13 cellular contexts compared by ENCODE assay signal in the genomic region with DNA sequence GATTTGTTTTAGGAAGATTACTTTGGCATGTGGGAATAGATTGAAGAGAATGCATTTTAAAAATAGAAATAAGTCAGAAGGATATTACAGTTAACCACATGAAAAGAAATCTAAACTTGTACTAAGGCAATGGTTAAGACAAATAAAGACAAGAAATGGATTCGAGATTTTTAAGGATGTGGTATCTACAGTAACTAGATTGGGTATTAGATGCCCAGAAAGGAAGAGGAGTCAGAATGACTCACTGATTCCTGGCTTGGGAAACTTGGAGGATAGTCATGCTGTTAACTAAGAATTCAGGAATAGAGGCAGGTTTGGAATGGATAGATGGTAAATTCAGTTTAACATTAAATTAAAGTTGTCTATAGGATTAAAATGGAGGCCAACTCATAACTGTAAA. TPM values are rescaled to one million over a fixed set of nuclear protein-coding genes. Genes with fewer than 3 reads are reported as not detected.
DNase-seq lines count a peak whose midpoint lies in the region; ATAC-seq and TF ChIP-seq lines count a peak whose summit lies in the region.
"Had no signal": no experiment of that assay in that cellular context is flagged by ENCODE, and none has a peak within 500 bp of the region (broad histone marks: within the 10 kb centered on the region; RNA-seq: fewer than 3 reads in every experiment).

No MANE protein-coding gene starts in this region.

- peak overlapping the region; percentile 32 for H3K27ac Mint-ChIP-seq in activated CD8-positive, alpha-beta T cell treated with anti-CD3 and anti-CD28 coated beads for 36 hours
- H3K27ac Mint-ChIP-seq in activated CD8-positive, alpha-beta T cell treated with anti-CD3 and anti-CD28 coated beads, Interleukin-2, amount 10 ng/mL, durations not matched to agents 7 days and 5 days: no peak overlapping the region
- H3K27ac Mint-ChIP-seq: T-helper 1 cell treated with Interleukin-12 subunit alpha and Interleukin-12 subunit beta and Interleukin-4 antibody, amounts not matched to agents 30 μg/mL and 1 μg/mL, for 36 hours had no signal

- CTCF ChIA-PET in activated CD8-positive, alpha-beta T cell treated with anti-CD3 and anti-CD28 coated beads for 36 hours (lab: Charles Lee): no interaction called here
- CTCF ChIA-PET in activated CD8-positive, alpha-beta T cell treated with anti-CD3 and anti-CD28 coated beads, Interleukin-2, amount 10 ng/mL, durations not matched to agents 7 days and 5 days (lab: Charles Lee): no interaction called here
- CTCF ChIA-PET in SK-N-SH (lab: Yijun Ruan, JAX) (no interaction called here), HEK293T (lab: Yijun Ruan, JAX) (no interaction called here)

- no peaks in the 10 kb centered on the region for H3K9me3 ChIP-seq in SK-N-SH
- H3K9me3 ChIP-seq: colonic mucosa, neutrophil, tibial artery had no signal

- peak; percentile 45 to 88; a peak in 3 of 4 replicates for TF ChIP-seq EP300 in SK-N-SH (IDR thresholded peaks at IDR 0.05; ENCODE audit: borderline replicate concordance in 1 of 2, low read depth in 1 of 2, low read length in 1 of 2)

- H3K36me3 ChIP-seq in SK-N-SH (replicated peaks in 1 of 2; ENCODE audit: control insufficient read depth in 1 of 2, insufficient read depth in 2 of 2, low read length in 1 of 2): no peaks in the 10 kb centered on the region
- H3K36me3 ChIP-seq: colonic mucosa, neutrophil, tibial artery had no signal

- H3K27me3 ChIP-seq in SK-N-SH (ENCODE audit: insufficient read depth): no peaks in the 10 kb centered on the region
- H3K27me3 ChIP-seq: colonic mucosa, neutrophil, tibial artery had no signal

- no peaks in the 10 kb centered on the region for H3K79me2 ChIP-seq in SK-N-SH (ENCODE audit: insufficient read depth)

- H3K4me1 Mint-ChIP-seq in activated CD8-positive, alpha-beta T cell treated with anti-CD3 and anti-CD28 coated beads for 36 hours (ENCODE audit: low read depth): peaks cover 16% of the 10 kb centered on the region
- H3K4me1 Mint-ChIP-seq in activated CD8-positive, alpha-beta T cell treated with anti-CD3 and anti-CD28 coated beads, Interleukin-2, amount 10 ng/mL, durations not matched to agents 7 days and 5 days (ENCODE audit: low read depth): peaks cover 17% of the 10 kb centered on the region

- TF ChIP-seq CTCF in activated CD8-positive, alpha-beta T cell treated with anti-CD3 and anti-CD28 coated beads for 36 hours (IDR thresholded peaks at IDR 0.05): no peak
- no peak for TF ChIP-seq CTCF in SK-N-SH (IDR thresholded peaks at IDR 0.05)

- peak overlapping the region; percentile 73 to 100; a peak in 3 of 4 replicates for H3K27ac ChIP-seq in SK-N-SH (ENCODE audit: low read depth in 2 of 2, low read length in 1 of 2)
- peak overlapping the region in 12 of 21 experiments; percentile 2 to 90 (median 49) for H3K27ac ChIP-seq in skin epidermis
- H3K27ac ChIP-seq: colonic mucosa, neutrophil, tibial artery had no signal

- H3K4me3 Mint-ChIP-seq in activated CD8-positive, alpha-beta T cell treated with anti-CD3 and anti-CD28 coated beads for 36 hours: no peak overlapping the region
- H3K4me3 Mint-ChIP-seq in activated CD8-positive, alpha-beta T cell treated with anti-CD3 and anti-CD28 coated beads, Interleukin-2, amount 10 ng/mL, durations not matched to agents 7 days and 5 days: no peak overlapping the region
- H3K4me3 Mint-ChIP-seq: T-helper 1 cell treated with Interleukin-12 subunit alpha and Interleukin-12 subunit beta and Interleukin-4 antibody, amounts not matched to agents 30 μg/mL and 1 μg/mL, for 36 hours had no signal

- ATAC-seq in activated CD8-positive, alpha-beta T cell treated with anti-CD3 and anti-CD28 coated beads for 36 hours: no peak
- no peak for ATAC-seq in activated CD8-positive, alpha-beta T cell treated with anti-CD3 and anti-CD28 coated beads, Interleukin-2, amount 10 ng/mL, durations not matched to agents 7 days and 5 days

- no peaks in the 10 kb centered on the region for H4K20me1 ChIP-seq in SK-N-SH (ENCODE audit: insufficient read depth)

- intact Hi-C loops in activated CD8-positive, alpha-beta T cell treated with anti-CD3 and anti-CD28 coated beads for 36 hours (cut with micrococcal nuclease): no loop called here

- no peak for DNase-seq in activated CD8-positive, alpha-beta T cell treated with anti-CD3 and anti-CD28 coated beads for 36 hours
- no peak for DNase-seq in activated CD8-positive, alpha-beta T cell treated with anti-CD3 and anti-CD28 coated beads, Interleukin-2, amount 10 ng/mL, durations not matched to agents 7 days and 5 days
- no peak for DNase-seq in SK-N-SH
- peak; percentile 94 for DNase-seq in fibroblast of peridontal ligament (ENCODE audit: extremely low read depth)
- DNase-seq in NCI-H2171 treated with DMSO at 0.1 percent for 48 hours (lab: John Stamatoyannopoulos, UW): no peak
- DNase-seq in HEK293T (ENCODE audit: extremely low spot score): no peak
- DNase-seq in activated effector memory CD4-positive, alpha-beta T cell treated with anti-CD3 and anti-CD28 coated beads, Interleukin-2, amount 50 U/mL, for 16 hours: no peak
- DNase-seq: 8988T, colonic mucosa, tibial artery had no signal

- H3K4me3 ChIP-seq in SK-N-SH (ENCODE audit: low read depth in 2 of 2, low read length in 1 of 2) (no peak overlapping the region), skin epidermis (no peak overlapping the region)
- H3K4me3 ChIP-seq: colonic mucosa, tibial artery had no signal

- peaks cover 2% of the 10 kb centered on the region for H3K9me3 Mint-ChIP-seq in activated CD8-positive, alpha-beta T cell treated with anti-CD3 and anti-CD28 coated beads for 36 hours
- no peaks in the 10 kb centered on the region for H3K9me3 Mint-ChIP-seq in activated CD8-positive, alpha-beta T cell treated with anti-CD3 and anti-CD28 coated beads, Interleukin-2, amount 10 ng/mL, durations not matched to agents 7 days and 5 days (ENCODE audit: insufficient read depth)
- H3K9me3 Mint-ChIP-seq: T-helper 1 cell treated with Interleukin-12 subunit alpha and Interleukin-12 subunit beta and Interleukin-4 antibody, amounts not matched to agents 30 μg/mL and 1 μg/mL, for 36 hours had no signal

- no peaks in the 10 kb centered on the region for H3K9me2 ChIP-seq in SK-N-SH

- peaks cover 31% of the 10 kb centered on the region for H3F3A ChIP-seq in SK-N-SH (replicated peaks; ENCODE audit: insufficient read depth)

- H3K27me3 Mint-ChIP-seq in activated CD8-positive, alpha-beta T cell treated with anti-CD3 and anti-CD28 coated beads for 36 hours: no peaks in the 10 kb centered on the region
- no peaks in the 10 kb centered on the region for H3K27me3 Mint-ChIP-seq in activated CD8-positive, alpha-beta T cell treated with anti-CD3 and anti-CD28 coated beads, Interleukin-2, amount 10 ng/mL, durations not matched to agents 7 days and 5 days (ENCODE audit: low read depth)

- TF ChIP-seq RAD21 in SK-N-SH (IDR thresholded peaks at IDR 0.05; ENCODE audit: low read length): no peak

- H3K36me3 Mint-ChIP-seq in activated CD8-positive, alpha-beta T cell treated with anti-CD3 and anti-CD28 coated beads for 36 hours (ENCODE audit: low read depth): no peaks in the 10 kb centered on the region
- H3K36me3 Mint-ChIP-seq in activated CD8-positive, alpha-beta T cell treated with anti-CD3 and anti-CD28 coated beads, Interleukin-2, amount 10 ng/mL, durations not matched to agents 7 days and 5 days (ENCODE audit: low read depth): peaks cover 3% of the 10 kb centered on the region

- H3K4me2 ChIP-seq in SK-N-SH: peak overlapping the region; percentile 78; the same call in 1 of the 2 replicates

- peaks cover 3 to 19% of the 10 kb centered on the region in 2 experiments; a peak in 3 of 4 replicates for H3K4me1 ChIP-seq in SK-N-SH (ENCODE audit: control insufficient read depth in 1 of 2, insufficient read depth in 2 of 2, low read depth in 1 of 2, low read length in 1 of 2)
- H3K4me1 ChIP-seq: colonic mucosa had no signal

- POLR2A ChIA-PET in activated CD8-positive, alpha-beta T cell treated with anti-CD3 and anti-CD28 coated beads for 36 hours (lab: Charles Lee): no interaction called here
- POLR2A ChIA-PET in activated CD8-positive, alpha-beta T cell treated with anti-CD3 and anti-CD28 coated beads, Interleukin-2, amount 10 ng/mL, durations not matched to agents 7 days and 5 days (lab: Charles Lee): no interaction called here
- POLR2A ChIA-PET in SK-N-SH (lab: Yijun Ruan, JAX): no interaction called here
- POLR2A ChIA-PET in HEK293T (lab: Yijun Ruan, JAX): no interaction called here

- H2AFZ ChIP-seq in SK-N-SH (ENCODE audit: low read depth): no peak overlapping the region

- H3K9ac ChIP-seq in SK-N-SH: peak overlapping the region; percentile 75; the same call in 1 of the 2 replicates

- 0% methylated on average over 1 of the region's 1 CpG for WGBS in SK-N-SH (ENCODE audit: low lambda C conversion rate)

TF ChIP-seq in SK-N-SH, 30 proteins besides CTCF, POLR2A, EP300 and RAD21 (continues in another document):
- peak; percentile 62 for TF ChIP-seq TEAD4 (IDR thresholded peaks at IDR 0.05; ENCODE audit: borderline replicate concordance, insufficient read depth)
- no peak for TF ChIP-seq YY1 (IDR thresholded peaks at IDR 0.05; ENCODE audit: low read depth)
- peak; percentile 95 for TF ChIP-seq FOSL2 (IDR thresholded peaks at IDR 0.05; ENCODE audit: borderline replicate concordance, low read depth)
- no peak for TF ChIP-seq FOXJ3 (CRISPR knock-in tag; IDR thresholded peaks at IDR 0.05)

TF ChIP-seq in HEK293T, 16 proteins besides CTCF, POLR2A, EP300 and RAD21:
- TF ChIP-seq SP1 (IDR thresholded peaks at IDR 0.05) (no peak), FOXK2 (IDR thresholded peaks at IDR 0.05) (no peak), ARNT (IDR thresholded peaks at IDR 0.05) (no peak), ZNF384 (IDR thresholded peaks at IDR 0.05) (no peak)
TF ChIP-seq in HEK293T: peak in this region for 0.

RNA-seq across cellular contexts. Expression of gene METTL4, which starts 55.9 kb away (rescaled TPM):
- total RNA-seq in activated CD8-positive, alpha-beta T cell treated with anti-CD3 and anti-CD28 coated beads for 36 hours: 10 to 100 TPM; 18.9 to 20.5 TPM
- 10 to 100 TPM; 22.2 to 22.3 TPM for total RNA-seq in activated CD8-positive, alpha-beta T cell treated with anti-CD3 and anti-CD28 coated beads, Interleukin-2, amount 10 ng/mL, durations not matched to agents 7 days and 5 days
- polyA plus RNA-seq in SK-N-SH (2012; rRNA removed): 2.9 and 5.3 TPM in 2 replicates
- 5.4 TPM in 2 replicates for polyA plus RNA-seq in SK-N-SH (2012; cell fraction: cytosol; rRNA removed)
- polyA plus RNA-seq in SK-N-SH (2012; cell fraction: nucleus; rRNA removed): 3.4 and 6.9 TPM in 2 replicates

RNA-seq across cellular contexts. Expression of gene NDC80, which starts 55.9 kb away (rescaled TPM):
- total RNA-seq in activated CD8-positive, alpha-beta T cell treated with anti-CD3 and anti-CD28 coated beads for 36 hours: 10 to 100 TPM; 81.3 to 82.2 TPM
- 100 to 1,000 TPM in 1 of 2 experiments, 10 to 100 TPM in 1; 91.3 to 103 TPM for total RNA-seq in activated CD8-positive, alpha-beta T cell treated with anti-CD3 and anti-CD28 coated beads, Interleukin-2, amount 10 ng/mL, durations not matched to agents 7 days and 5 days
- polyA plus RNA-seq in SK-N-SH (2012; rRNA removed): 7.9 and 11.3 TPM in 2 replicates
- 10.1 and 11.6 TPM in 2 replicates for polyA plus RNA-seq in SK-N-SH (2012; cell fraction: cytosol; rRNA removed)
- polyA plus RNA-seq in SK-N-SH (2012; cell fraction: nucleus; rRNA removed): 9.7 and 11.0 TPM in 2 replicates
